Comparison of ENCODE assay signal across 33 cellular contexts in the genomic region with DNA sequence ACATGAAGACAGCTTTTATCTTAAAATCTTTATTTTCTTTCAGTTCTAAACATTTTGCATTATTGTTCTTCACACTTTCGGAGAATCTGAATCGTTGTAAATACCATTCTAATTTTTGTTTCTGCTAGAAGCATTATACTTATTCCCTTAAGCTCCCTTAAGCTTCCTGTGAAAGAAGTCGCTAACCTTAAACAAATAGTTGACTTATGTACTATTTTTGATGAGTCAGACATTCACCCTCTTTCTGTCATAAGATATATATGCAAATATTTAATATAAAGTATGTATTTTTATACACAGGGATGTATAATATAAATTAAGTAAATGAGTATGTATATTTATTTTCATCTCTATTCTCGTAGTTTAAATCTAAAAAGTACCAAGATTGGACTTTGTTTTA.
"Had no signal": no experiment of that assay in that cellular context is flagged by ENCODE, and none has a peak within 500 bp of the region (broad histone marks: within the 10 kb centered on the region; RNA-seq: fewer than 3 reads in every experiment).

No MANE protein-coding gene starts in this region.

- H3K4me1 ChIP-seq: adrenal gland, body of pancreas, breast epithelium had no signal

- H3K27me3 ChIP-seq: adrenal gland, body of pancreas, brain microvascular endothelial cell, breast epithelium had no signal

- FAIRE-seq: astrocyte, TTC549 had no signal

- H3K9me3 ChIP-seq: adrenal gland, body of pancreas, breast epithelium had no signal

- DNase-seq: activated B cell treated with CpG ODN at 0.5 μM for 24 hours; activated CD4-positive, alpha-beta memory T cell treated with anti-CD3 and anti-CD28 coated beads for 36 hours; activated CD4-positive, alpha-beta T cell treated with anti-CD3 and anti-CD28 coated beads for 4 hours; activated CD4-positive, alpha-beta T cell treated with anti-CD3 and anti-CD28 coated beads, Interleukin-2, amount 10 ng/mL, durations not matched to agents 24 days and 14 days; activated CD4-positive, alpha-beta T cell treated with anti-CD3 and anti-CD28 coated beads, Interleukin-2, amount 50 U/mL, for 1 hour; activated CD4-positive, alpha-beta T cell treated with anti-CD3 and anti-CD28 coated beads, Interleukin-2, amount 50 U/mL, for 4 hours; activated CD4-positive, CD25-positive, alpha-beta regulatory T cell treated with anti-CD3 and anti-CD28 coated beads, Interleukin-2, amount 50 U/mL, for 72 hours; activated CD8-positive, alpha-beta memory T cell treated with anti-CD3 and anti-CD28 coated beads, Interleukin-2, amount 50 U/mL, for 4 hours; activated CD8-positive, alpha-beta T cell treated with anti-CD3 and anti-CD28 coated beads for 36 hours; activated effector memory CD4-positive, alpha-beta T cell treated with anti-CD3 and anti-CD28 coated beads, Interleukin-2, amount 50 U/mL, for 16 hours; activated gamma-delta T cell treated with Interleukin-2 at 50 U/mL for 16 hours; activated naive CD4-positive, alpha-beta T cell; activated naive CD4-positive, alpha-beta T cell treated with anti-CD3 and anti-CD28 coated beads for 36 hours; activated naive CD4-positive, alpha-beta T cell treated with anti-CD3 and anti-CD28 coated beads, Interleukin-2, amount 50 U/mL, for 16 hours; activated naive CD8-positive, alpha-beta T cell treated with anti-CD3 and anti-CD28 coated beads for 36 hours; activated T-cell treated with anti-CD3 and anti-CD28 coated beads for 4 hours; activated T-cell treated with anti-CD3 and anti-CD28 coated beads, Interleukin-2, amount 50 U/mL, for 1 hour; activated T-cell treated with anti-CD3 and anti-CD28 coated beads, Interleukin-2, amount 50 U/mL, for 4 hours; activated T-cell treated with anti-CD3 and anti-CD28 coated beads, Interleukin-2, amount 50 U/mL, for 72 hours; adrenal gland; amniotic stem cell; aorta; body of pancreas; brain microvascular endothelial cell; central memory CD4-positive, alpha-beta T cell; T-helper 2 cell; T-helper 9 cell had no signal

- ATAC-seq: activated CD8-positive, alpha-beta T cell treated with anti-CD3 and anti-CD28 coated beads for 36 hours; activated naive CD4-positive, alpha-beta T cell treated with anti-CD3 and anti-CD28 coated beads, Interleukin-2, amount 50 U/mL, for 72 hours; activated T-cell treated with anti-CD3 and anti-CD28 coated beads, Interleukin-2, amount 50 U/mL, for 4 hours; activated T-cell treated with anti-CD3 and anti-CD28 coated beads, Interleukin-2, amount 50 U/mL, for 72 hours; activated T-helper 17 cell treated with anti-CD3 and anti-CD28 coated beads, Interleukin-2, amount 50 U/mL, for 72 hours; body of pancreas had no signal

- H3K27ac ChIP-seq: adrenal gland, body of pancreas, brain microvascular endothelial cell, breast epithelium, VCaP had no signal

- H3K36me3 ChIP-seq: adrenal gland, brain microvascular endothelial cell, breast epithelium had no signal

- H3K4me3 ChIP-seq: adrenal gland, body of pancreas, breast epithelium had no signal
